Comparison of ENCODE assay signal across 8 cellular contexts in genomic region chr10:31603245-31604087, GRCh38.
A peak's percentile ranks its signal among the peaks of the same experiment; 100 is the strongest.
DNase-seq lines count a peak whose midpoint lies in the region; ATAC-seq and TF ChIP-seq lines count a peak whose summit lies in the region.

No MANE protein-coding gene starts in this region.

- H3K27ac ChIP-seq in duodenal mucosa (ENCODE audit: low read depth, low read length), result peak overlapping the region; percentile 73

- peaks cover 14% of the 10 kb centered on the region for H3K27me3 Mint-ChIP-seq in activated CD4-positive, alpha-beta memory T cell treated with anti-CD3 and anti-CD28 coated beads, Interleukin-2, amount 10 ng/mL, durations not matched to agents 7 days and 5 days

- H3K4me1 ChIP-seq in duodenal mucosa (ENCODE audit: control insufficient read depth in 1 of 2, insufficient read depth in 2 of 2, low read length in 2 of 2), result peaks cover 5 to 7% of the 10 kb centered on the region in 2 donors

- H3K9ac ChIP-seq in duodenal mucosa (ENCODE audit: low read depth in 1 of 2, low read length in 2 of 2), result peak overlapping the region; percentile 51 to 62

- H3K4me3 ChIP-seq in AG10803 (ENCODE audit: low read length), result peak overlapping the region; percentile 70
- peak overlapping the region; percentile 67 to 68 for H3K4me3 ChIP-seq in duodenal mucosa (ENCODE audit: low read depth in 1 of 2, low read length in 2 of 2)
- peak overlapping the region; percentile 24 for H3K4me3 ChIP-seq in lower leg skin (ENCODE audit: low read depth, poor library complexity, severe bottlenecking)

- no peaks in the 10 kb centered on the region for H3K27me3 ChIP-seq in duodenal mucosa (ENCODE audit: control insufficient read depth in 1 of 2, insufficient read depth in 2 of 2, low read length in 2 of 2)

- intact Hi-C loops in lower leg skin (cut with DNase I; ENCODE audit: low total_unique reads), result no loop called here

- H3K27ac Mint-ChIP-seq in activated CD4-positive, alpha-beta memory T cell treated with anti-CD3 and anti-CD28 coated beads, Interleukin-2, amount 10 ng/mL, durations not matched to agents 7 days and 5 days, result peak overlapping the region; percentile 53

- peak; percentile 91 for ATAC-seq in HG03378 (IDR thresholded peaks at IDR 0.05; ENCODE audit: unreplicated experiment)

- H3K4me3 Mint-ChIP-seq in activated CD4-positive, alpha-beta memory T cell treated with anti-CD3 and anti-CD28 coated beads, Interleukin-2, amount 10 ng/mL, durations not matched to agents 7 days and 5 days, result peak overlapping the region; percentile 83

- CTCF ChIA-PET in activated CD4-positive, alpha-beta memory T cell treated with anti-CD3 and anti-CD28 coated beads, Interleukin-2, amount 10 ng/mL, durations not matched to agents 7 days and 5 days (lab: Charles Lee), result no interaction called here

- POLR2A ChIA-PET in activated CD4-positive, alpha-beta memory T cell treated with anti-CD3 and anti-CD28 coated beads, Interleukin-2, amount 10 ng/mL, durations not matched to agents 7 days and 5 days (lab: Charles Lee), result interaction anchor here (0.6 to 1.2 kb wide), 2 partner anchors 142 to 1491 kb away, joined by 3 read pairs; no protein-coding TSS in a partner anchor

- WGBS in lower leg skin, 2 donors, result 4 to 10% methylated on average over 19 to 59 of the region's 67 CpGs

- H3K4me1 Mint-ChIP-seq in activated CD4-positive, alpha-beta memory T cell treated with anti-CD3 and anti-CD28 coated beads, Interleukin-2, amount 10 ng/mL, durations not matched to agents 7 days and 5 days, result peaks cover 18% of the 10 kb centered on the region

- no peaks in the 10 kb centered on the region for H3K9me3 ChIP-seq in duodenal mucosa (ENCODE audit: control insufficient read depth in 1 of 2, low read length in 2 of 2)

- no peaks in the 10 kb centered on the region for H3K9me3 Mint-ChIP-seq in activated CD4-positive, alpha-beta memory T cell treated with anti-CD3 and anti-CD28 coated beads, Interleukin-2, amount 10 ng/mL, durations not matched to agents 7 days and 5 days

- DNase-seq in AG10803 (ENCODE audit: low read depth) (peak; percentile 91), GM19238 (ENCODE audit: insufficient read length, low spot score) (peak; percentile 94), NCI-H510A treated with DMSO at 0.1 percent for 48 hours (lab: John Stamatoyannopoulos, UW) (peak; percentile 90), lower leg skin (ENCODE audit: low spot score in 2 of 2) (peak; percentile 94 to 99)
- DNase-seq in activated CD4-positive, alpha-beta memory T cell treated with anti-CD3 and anti-CD28 coated beads, Interleukin-2, amount 10 ng/mL, durations not matched to agents 7 days and 5 days, result peak; percentile 85
- peak; percentile 81 for DNase-seq in stimulated activated CD4-positive, alpha-beta T cell treated with anti-CD3 and anti-CD28 coated beads, Interleukin-4, amount 100 ng/mL, for 24 hours

- no peaks in the 10 kb centered on the region for H3K36me3 ChIP-seq in duodenal mucosa (ENCODE audit: control insufficient read depth in 1 of 2, insufficient read depth in 2 of 2, low read length in 2 of 2)

- no peaks in the 10 kb centered on the region for H3K36me3 Mint-ChIP-seq in activated CD4-positive, alpha-beta memory T cell treated with anti-CD3 and anti-CD28 coated beads, Interleukin-2, amount 10 ng/mL, durations not matched to agents 7 days and 5 days (ENCODE audit: low read depth)

- TF ChIP-seq POLR2A in lower leg skin (IDR thresholded peaks at IDR 0.05), result no peak

- TF ChIP-seq CTCF in AG10803 (conservative IDR thresholded peaks at IDR 0.05; ENCODE audit: low read length), result no peak
- no peak for TF ChIP-seq CTCF in lower leg skin (IDR thresholded peaks at IDR 0.05)

Comparison
In these comparisons a context has a peak if more than half of its experiments do, and no peak if none do; other contexts are left out.
1. Peak in every context shown above with its lines: DNase-seq, ATAC-seq, H3K4me3 ChIP-seq and H3K27ac ChIP-seq.